8 cellular contexts compared by ENCODE assay signal in genomic region chr10:112446055-112446854, GRCh38. TPM values are rescaled to one million over a fixed set of nuclear protein-coding genes. Genes with fewer than 3 reads are reported as not detected.
A peak's percentile ranks its signal among the peaks of the same experiment; 100 is the strongest.
DNase-seq lines count a peak whose midpoint lies in the region; TF ChIP-seq lines count a peak whose summit lies in the region.

No MANE protein-coding gene starts in this region.

- CTCF ChIA-PET in BJ (lab: Yijun Ruan, JAX), result interaction anchor here (0.6 to 0.9 kb wide), 2 partner anchors 26 to 125 kb away, joined by 3 read pairs; no protein-coding TSS in a partner anchor

- H2BK12ac ChIP-seq in H9 (ENCODE audit: insufficient read length, low read depth, low read length), result no peak overlapping the region

- no peaks in the 10 kb centered on the region for H3K9me3 Mint-ChIP-seq in H9

- H2BK20ac ChIP-seq in H9 (ENCODE audit: low read depth, low read length, poor library complexity, severe bottlenecking), result no peak overlapping the region

- H3K4ac ChIP-seq in H9 (ENCODE audit: low read depth, low read length) (no peak overlapping the region), mesendoderm (ENCODE audit: low read depth, low read length) (no peak overlapping the region)

- no peak overlapping the region for H4K8ac ChIP-seq in H9 (replicated peaks; ENCODE audit: insufficient read length, low read depth, low read length)
- peak overlapping the region; percentile 88 for H4K8ac ChIP-seq in mesendoderm (ENCODE audit: low read depth, low read length)

- peak overlapping the region; percentile 48 to 99 (median 99) for H3K27ac Mint-ChIP-seq in H9

- H3K18ac ChIP-seq in H9 (ENCODE audit: insufficient read length, low read depth, low read length), result no peak overlapping the region
- no peak overlapping the region for H3K18ac ChIP-seq in mesendoderm (ENCODE audit: low read length)

- H3K27me3 Mint-ChIP-seq in H9 (ENCODE audit: low read depth), result no peaks in the 10 kb centered on the region

- POLR2A ChIA-PET in BJ (lab: Charles Lee), result no interaction called here

- H2BK5ac ChIP-seq in H9 (ENCODE audit: insufficient read length, low read length) (no peak overlapping the region), mesendoderm (ENCODE audit: low read length) (no peak overlapping the region)

- H3K23ac ChIP-seq in H9 (ENCODE audit: insufficient read length, low read depth, low read length), result no peak overlapping the region
- no peak overlapping the region for H3K23ac ChIP-seq in mesendoderm (ENCODE audit: low read length)

- no peaks in the 10 kb centered on the region for H3K9me3 ChIP-seq in H9 (ENCODE audit: control insufficient read depth, low read depth, low read length)

- no peak overlapping the region for H2AK5ac ChIP-seq in H9 (ENCODE audit: insufficient read length, low read length)
- H2AK5ac ChIP-seq in mesendoderm (ENCODE audit: low read length), result no peak overlapping the region

- H3K4me2 ChIP-seq in H9 (ENCODE audit: insufficient read depth, insufficient read length, low read length) (peak overlapping the region; percentile 86), mesendoderm (ENCODE audit: low read length) (peak overlapping the region; percentile 30)

- no peak overlapping the region for H2AFZ ChIP-seq in H9 (ENCODE audit: low read length)

- H3T11ph ChIP-seq in H9 (ENCODE audit: low read length), result no peak overlapping the region

- 0 out of 2 replicates have a peak overlapping the region, but pooled peaks have one; percentile 67 for H3K14ac ChIP-seq in H9 (ENCODE audit: insufficient read depth, low read length)

- no CpG with 5 or more reads among the region's 20 CpGs for WGBS in H9 (ENCODE audit: extremely low coverage, insufficient read length, low lambda C conversion rate)
- no CpG with 5 or more reads among the region's 20 CpGs for WGBS in mesendoderm (ENCODE audit: extremely low coverage, insufficient coverage, low lambda C conversion rate)
- 6% methylated on average over 20 of the region's 20 CpGs for WGBS in urinary bladder

- H3K56ac ChIP-seq in H9 (ENCODE audit: insufficient read length, low read depth, low read length) (no peak overlapping the region), mesendoderm (ENCODE audit: low read length) (peak overlapping the region; percentile 87)

- H3K4me1 ChIP-seq in H9 (ENCODE audit: insufficient read depth, low read length), result no peaks in the 10 kb centered on the region
- no peaks in the 10 kb centered on the region for H3K4me1 ChIP-seq in mesendoderm (ENCODE audit: control insufficient read depth, low read depth, low read length)
- H3K4me1 ChIP-seq in urinary bladder (ENCODE audit: insufficient read depth), result no peaks in the 10 kb centered on the region

- no peak overlapping the region for H2BK120ac ChIP-seq in H9 (ENCODE audit: low read depth, low read length, poor library complexity, severe bottlenecking)
- H2BK120ac ChIP-seq in mesendoderm (ENCODE audit: low read depth, low read length), result no peak overlapping the region

- H2BK15ac ChIP-seq in H9 (ENCODE audit: low read depth, low read length) (no peak overlapping the region), mesendoderm (replicated peaks; ENCODE audit: low read depth) (no peak overlapping the region)

- no peak overlapping the region for H4K5ac ChIP-seq in H9 (ENCODE audit: insufficient read length, low read depth, low read length)
- H4K5ac ChIP-seq in mesendoderm (ENCODE audit: low read length), result no peak overlapping the region

- H3K79me1 ChIP-seq in H9 (ENCODE audit: insufficient read depth, low read depth, low read length, poor library complexity, severe bottlenecking), result no peaks in the 10 kb centered on the region
- peaks cover 11% of the 10 kb centered on the region for H3K79me1 ChIP-seq in mesendoderm (ENCODE audit: low read length)

- no peak overlapping the region for H4K91ac ChIP-seq in H9 (ENCODE audit: insufficient read length, low read depth, low read length)

- no peaks in the 10 kb centered on the region for H4K20me1 ChIP-seq in H9 (ENCODE audit: control insufficient read depth, insufficient read depth, insufficient read length)

- DNase-seq in BJ (ENCODE audit: low read depth) (no peak), H9 (no peak), RPMI8226 (peak; percentile 3), mesendoderm (peak; percentile 5), dedifferentiated amniotic fluid mesenchymal stem cell (ENCODE audit: extremely low spot score) (no peak)
- no peak for DNase-seq in activated CD8-positive, alpha-beta memory T cell treated with anti-CD3 and anti-CD28 coated beads, Interleukin-2, amount 50 U/mL, for 48 hours

- H3K27me3 ChIP-seq in BJ (ENCODE audit: control insufficient read depth, insufficient read depth, low read length), result no peaks in the 10 kb centered on the region
- no peaks in the 10 kb centered on the region for H3K27me3 ChIP-seq in H9 (ENCODE audit: insufficient read depth, low read length)
- H3K27me3 ChIP-seq in mesendoderm (ENCODE audit: insufficient read depth, low read length, poor library complexity), result no peaks in the 10 kb centered on the region

- peaks cover 0 to 45% (median 31%) of the 10 kb centered on the region in 3 experiments; a peak in 5 of 7 replicates for H3K36me3 Mint-ChIP-seq in H9 (ENCODE audit: insufficient read depth in 1 of 3, low read depth in 3 of 3)

- no peak for TF ChIP-seq CTCF in BJ (IDR thresholded peaks at IDR 0.05; ENCODE audit: insufficient read depth, low read depth, low read length)
- TF ChIP-seq CTCF in H9 (conservative IDR thresholded peaks at IDR 0.05), result no peak; the same call in 2 of the 3 replicates

- peak overlapping the region; percentile 85 to 90 for H3K4me3 Mint-ChIP-seq in H9

- H3K4me3 ChIP-seq in BJ (ENCODE audit: low read depth, low read length) (peak overlapping the region; percentile 75), mesendoderm (ENCODE audit: low read length) (peak overlapping the region; percentile 80), urinary bladder (ENCODE audit: low read depth, low read length) (peak overlapping the region; percentile 87)

- no peak overlapping the region for H3K27ac ChIP-seq in H9 (ENCODE audit: insufficient read length, low read depth, low read length)
- peak overlapping the region; percentile 84 for H3K27ac ChIP-seq in cingulate gyrus (ENCODE audit: low read depth, low read length)
- no peak overlapping the region for H3K27ac ChIP-seq in mesendoderm (ENCODE audit: low read depth, low read length)
- peak overlapping the region; percentile 77 for H3K27ac ChIP-seq in urinary bladder (ENCODE audit: low read depth)

- peaks cover 5% of the 10 kb centered on the region for H3K23me2 ChIP-seq in H9 (ENCODE audit: insufficient read length, low read depth, low read length, poor library complexity, severe bottlenecking)

- peaks cover 4% of the 10 kb centered on the region; the same call in 1 of the 2 replicates for H3K79me2 ChIP-seq in H9 (ENCODE audit: insufficient read depth, low read length)
- peaks cover 23% of the 10 kb centered on the region for H3K79me2 ChIP-seq in mesendoderm (ENCODE audit: control insufficient read depth, insufficient read depth, low read length)

- H3K9ac ChIP-seq in H9 (ENCODE audit: extremely low read depth, insufficient read length, low read length) (peak overlapping the region; percentile 86), mesendoderm (ENCODE audit: low read length) (peak overlapping the region; percentile 83)

- H3K36me3 ChIP-seq in BJ (ENCODE audit: control insufficient read depth, insufficient read depth, low read length), result no peaks in the 10 kb centered on the region; the same call in 1 of the 2 replicates
- H3K36me3 ChIP-seq in mesendoderm (ENCODE audit: control insufficient read depth, insufficient read depth, low read length), result no peaks in the 10 kb centered on the region
- peaks cover 4% of the 10 kb centered on the region for H3K36me3 ChIP-seq in urinary bladder (ENCODE audit: insufficient read depth)

- H3K4me1 Mint-ChIP-seq in H9, result peaks cover 8 to 10% of the 10 kb centered on the region in 2 experiments

RNA-seq across cellular contexts. Expression of gene ZDHHC6, which starts 0.5 kb away (rescaled TPM):
- polyA plus RNA-seq in BJ (2011; rRNA removed) (16.1 and 31.1 TPM in 2 replicates), urinary bladder (26.1 TPM)
- polyA minus RNA-seq in BJ (2011; rRNA and poly(A)+ RNA removed), result 9.6 and 11.9 TPM in 2 replicates
- total RNA-seq in H9 (2021) (31.9 and 35.2 TPM in 2 replicates), urinary bladder (28.4 TPM)
- 21.6 TPM for polyA plus RNA-seq in mesendoderm (2013, experiment 1 of 2)
- 21.7 TPM for polyA plus RNA-seq in mesendoderm (2013, experiment 2 of 2)

RNA-seq across cellular contexts. Expression of gene VTI1A, which starts 0.8 kb away (rescaled TPM):
- 13.4 and 18.5 TPM in 2 replicates for polyA plus RNA-seq in BJ (2011; rRNA removed)
- polyA minus RNA-seq in BJ (2011; rRNA and poly(A)+ RNA removed), result 11.0 and 12.0 TPM in 2 replicates
- total RNA-seq in H9 (2021), result 21.8 and 22.0 TPM in 2 replicates
- polyA plus RNA-seq in mesendoderm (2013, experiment 1 of 2), result 10.7 TPM
- 10.1 TPM for polyA plus RNA-seq in mesendoderm (2013, experiment 2 of 2)
- total RNA-seq in urinary bladder, result 42.4 TPM
- polyA plus RNA-seq in urinary bladder, result 13.1 TPM

Comparison
In these comparisons a context has a peak if more than half of its experiments do, and no peak if none do; other contexts are left out.
1. DNase-seq: peak in RPMI8226 (single experiment) and mesendoderm (single experiment); none in BJ (single experiment), H9 (single experiment), dedifferentiated amniotic fluid mesenchymal stem cell (single experiment) and activated CD8-positive, alpha-beta memory T cell treated with anti-CD3 and anti-CD28 coated beads, Interleukin-2, amount 50 U/mL, for 48 hours (single experiment).
2. H3K27ac ChIP-seq: peak in cingulate gyrus (single experiment) and urinary bladder (single experiment); none in H9 (single experiment) and mesendoderm (single experiment).
3. Peak in every context shown above with its lines, with median percentiles within 50 percentile points of each other: H3K4me3 ChIP-seq.